In genomic region chr12:88884600-88884999, GRCh38 we compare ENCODE assay signal across 13 cellular contexts.
DNase-seq lines count a peak whose midpoint lies in the region; ATAC-seq and TF ChIP-seq lines count a peak whose summit lies in the region.
"Had no signal": no experiment of that assay in that cellular context is flagged by ENCODE, and none has a peak within 500 bp of the region (broad histone marks: within the 10 kb centered on the region; RNA-seq: fewer than 3 reads in every experiment).

No MANE protein-coding gene starts in this region.

- in situ Hi-C loops in GM13977 (cut with MboI; ENCODE audit: low pct_unique_long_range_greater_than_20kb, low sequenced_read_pairs, unreplicated experiment) = no loop called here
- in situ Hi-C loops in GM23248 (cut with MboI) = no loop called here

- H3K9me3 ChIP-seq in GM23248 (ENCODE audit: low read depth) = no peaks in the 10 kb centered on the region
- H3K9me3 ChIP-seq: ascending aorta, thoracic aorta had no signal

- H4K20me1 ChIP-seq in GM23248 (ENCODE audit: insufficient read depth) = no peaks in the 10 kb centered on the region

- DNase-seq in GM13977 (ENCODE audit: low spot score) = peak; percentile 8
- DNase-seq in SKM-1 (lab: John Stamatoyannopoulos, UW; ENCODE audit: unreplicated experiment) = no peak
- no peak for DNase-seq in kidney tubule cell (ENCODE audit: low spot score)
- DNase-seq in NCI-H1417 treated with DMSO at 0.1 percent for 48 hours (lab: John Stamatoyannopoulos, UW) = no peak
- no peak for DNase-seq in GM23248
- DNase-seq: T1000 had no signal

- H3K36me3 ChIP-seq in GM23248 (ENCODE audit: low read depth) = no peaks in the 10 kb centered on the region
- H3K36me3 ChIP-seq: ascending aorta, thoracic aorta had no signal

- no peak for TF ChIP-seq CTCF in GM13977 (IDR thresholded peaks at IDR 0.05; ENCODE audit: extremely low read depth, insufficient read depth, missing control alignments)

- ATAC-seq in GM19397 (IDR thresholded peaks at IDR 0.05; ENCODE audit: unreplicated experiment) = peak; percentile 84
- ATAC-seq in HG02798 (IDR thresholded peaks at IDR 0.05; ENCODE audit: poor library complexity, unreplicated experiment) = peak; percentile 88
- ATAC-seq in HG03432 (IDR thresholded peaks at IDR 0.05; ENCODE audit: unreplicated experiment) = peak; percentile 86
- ATAC-seq: esophagus mucosa had no signal

- no peak overlapping the region for H3K9ac ChIP-seq in GM23248

- no peaks in the 10 kb centered on the region for H3K79me2 ChIP-seq in GM23248 (ENCODE audit: insufficient read depth)

- H3K4me1 ChIP-seq in GM23248 (ENCODE audit: insufficient read depth) = peaks cover 5% of the 10 kb centered on the region
- H3K4me1 ChIP-seq: ascending aorta had no signal

- no peak overlapping the region for H2AFZ ChIP-seq in GM23248

- H3F3A ChIP-seq in GM23248 (ENCODE audit: insufficient read depth) = peaks cover 2% of the 10 kb centered on the region; the same call in 1 of the 2 replicates

- WGBS in GM23248 (ENCODE audit: low coverage in 1 of 2, low lambda C conversion rate in 2 of 2, missing lambda C conversion rate in 2 of 2), 2 experiments = 95 to 97% methylated on average over 2 of the region's 2 CpGs

- H3K27me3 ChIP-seq in GM23248 (replicated peaks; ENCODE audit: insufficient read depth) = no peaks in the 10 kb centered on the region
- H3K27me3 ChIP-seq: ascending aorta had no signal

- no peak overlapping the region for H3K4me2 ChIP-seq in GM23248 (ENCODE audit: unreplicated experiment)

- H3K27ac ChIP-seq in GM23248 = no peak overlapping the region
- H3K27ac ChIP-seq: ascending aorta, coronary artery, thoracic aorta had no signal

- H3K4me3 ChIP-seq in GM23248 = no peak overlapping the region
- H3K4me3 ChIP-seq: ascending aorta, coronary artery, thoracic aorta had no signal

- no peaks in the 10 kb centered on the region for H3K9me2 ChIP-seq in GM23248 (ENCODE audit: insufficient read depth)
